8 cellular contexts compared by ENCODE assay signal in genomic region chr9:128339761-128340690, GRCh38. TPM values are rescaled to one million over a fixed set of nuclear protein-coding genes. Genes with fewer than 3 reads are reported as not detected.
DNase-seq lines count a peak whose midpoint lies in the region; ATAC-seq and TF ChIP-seq lines count a peak whose summit lies in the region.

SLC27A4 (plus strand) TSS chr9:128340527; CDS start chr9:128343133, 2,606 bp downstream.

- H3K4me1 Mint-ChIP-seq in CD14-positive monocyte = peaks cover 13% of the 10 kb centered on the region

- H3K4me3 ChIP-seq in OCI-LY1 (ENCODE audit: low read depth, low read length, poor library complexity, severe bottlenecking) (peak within 1 kb of the TSS; percentile 78), epithelial cell of esophagus (ENCODE audit: low read length) (peak within 1 kb of the TSS; percentile 85), mononuclear cell (ENCODE audit: low read length) (peak within 1 kb of the TSS; percentile 66)

- TF ChIP-seq CTCF in CD14-positive monocyte (IDR thresholded peaks at IDR 0.05) (no peak), OCI-LY1 (IDR thresholded peaks at IDR 0.05; ENCODE audit: low read length) (no peak), epithelial cell of esophagus (IDR thresholded peaks at IDR 0.05; ENCODE audit: insufficient read depth, low read depth, low read length, missing control alignments) (no peak)

- peak within 1 kb of the TSS; percentile 76 for H3K9ac ChIP-seq in OCI-LY1 (ENCODE audit: low read length)

- no peaks in the 10 kb centered on the region for H3K9me2 ChIP-seq in OCI-LY1 (ENCODE audit: low read depth, low read length)

- H2AFZ ChIP-seq in OCI-LY1 (ENCODE audit: low read length) = no peak within 1 kb of the TSS

- H3K36me3 ChIP-seq in OCI-LY1 (ENCODE audit: insufficient read depth, low read length) = peaks cover 4% of the 10 kb centered on the region

- no peaks in the 10 kb centered on the region for H4K20me1 ChIP-seq in OCI-LY1 (ENCODE audit: insufficient read depth, low read length)

- peak within 1 kb of the TSS; percentile 84 to 95 for H3K4me3 Mint-ChIP-seq in CD14-positive monocyte

- H3K4me1 ChIP-seq in OCI-LY1 (ENCODE audit: insufficient read depth, low read length, severe bottlenecking) = peaks cover 18% of the 10 kb centered on the region
- peaks cover 20% of the 10 kb centered on the region for H3K4me1 ChIP-seq in mononuclear cell (ENCODE audit: insufficient read depth, low read length)

- peak within 1 kb of the TSS; percentile 88 for H3K4me2 ChIP-seq in OCI-LY1 (ENCODE audit: low read length)

- H3K27me3 Mint-ChIP-seq in CD14-positive monocyte (ENCODE audit: low read depth in 3 of 3) = peaks cover 0 to 3% (median 0%) of the 10 kb centered on the region in 3 donors

- H3K27me3 ChIP-seq in OCI-LY1 (ENCODE audit: insufficient read depth, low read length) (no peaks in the 10 kb centered on the region), mononuclear cell (ENCODE audit: insufficient read depth, low read length) (no peaks in the 10 kb centered on the region)

- peak; percentile 80 for ATAC-seq in GM19351 (IDR thresholded peaks at IDR 0.05; ENCODE audit: unreplicated experiment)
- peak; percentile 59 for ATAC-seq in HG03571 (IDR thresholded peaks at IDR 0.05; ENCODE audit: unreplicated experiment)

- peak within 1 kb of the TSS in 6 of 7 donors; percentile 19 to 87 (median 81) for H3K27ac Mint-ChIP-seq in CD14-positive monocyte

- no peaks in the 10 kb centered on the region for H3K9me3 Mint-ChIP-seq in CD14-positive monocyte

- no peaks in the 10 kb centered on the region for H3F3A ChIP-seq in OCI-LY1 (ENCODE audit: insufficient read depth, low read length)

- H3K9me3 ChIP-seq in OCI-LY1 (ENCODE audit: low read length) (no peaks in the 10 kb centered on the region), mononuclear cell (ENCODE audit: low read depth, low read length) (no peaks in the 10 kb centered on the region)

- intact Hi-C loops in CD14-positive monocyte (cut with micrococcal nuclease) = loop anchor here in 1 of 2 donors (2.0 kb wide), 1 partner anchor 17 kb away; the partner anchor contains the start of genes COQ4 and TRUB2

- peak within 1 kb of the TSS; percentile 73 for H3K27ac ChIP-seq in OCI-LY1 (ENCODE audit: low read depth, low read length, poor library complexity, severe bottlenecking)

- peaks cover 21 to 27% of the 10 kb centered on the region in 2 donors for H3K36me3 Mint-ChIP-seq in CD14-positive monocyte

- DNase-seq in CD14-positive monocyte (ENCODE audit: low spot score) (no peak), activated T-cell treated with anti-CD3 and anti-CD28 coated beads for 1 hour (ENCODE audit: low read depth) (peak; percentile 68), epithelial cell of esophagus (ENCODE audit: low read depth) (peak; percentile 94)
- peak; percentile 31 to 52 for DNase-seq in stimulated activated CD8-positive, alpha-beta memory T cell treated with anti-CD3 and anti-CD28 coated beads, Interleukin-4, amount 100 ng/mL, for 1 hour (ENCODE audit: low read depth in 2 of 2, low spot score in 1 of 2)

- no peaks in the 10 kb centered on the region for H3K79me2 ChIP-seq in OCI-LY1 (ENCODE audit: insufficient read depth, low read length)

RNA-seq across cellular contexts. Expression of gene SLC27A4, which starts in this region (rescaled TPM):
- polyA plus RNA-seq in CD14-positive monocyte = 1 to 10 TPM; 6.8 TPM
- 2.1 TPM for total RNA-seq in mononuclear cell
